ENCODE assay signal across 1 cellular context in the genomic region with DNA sequence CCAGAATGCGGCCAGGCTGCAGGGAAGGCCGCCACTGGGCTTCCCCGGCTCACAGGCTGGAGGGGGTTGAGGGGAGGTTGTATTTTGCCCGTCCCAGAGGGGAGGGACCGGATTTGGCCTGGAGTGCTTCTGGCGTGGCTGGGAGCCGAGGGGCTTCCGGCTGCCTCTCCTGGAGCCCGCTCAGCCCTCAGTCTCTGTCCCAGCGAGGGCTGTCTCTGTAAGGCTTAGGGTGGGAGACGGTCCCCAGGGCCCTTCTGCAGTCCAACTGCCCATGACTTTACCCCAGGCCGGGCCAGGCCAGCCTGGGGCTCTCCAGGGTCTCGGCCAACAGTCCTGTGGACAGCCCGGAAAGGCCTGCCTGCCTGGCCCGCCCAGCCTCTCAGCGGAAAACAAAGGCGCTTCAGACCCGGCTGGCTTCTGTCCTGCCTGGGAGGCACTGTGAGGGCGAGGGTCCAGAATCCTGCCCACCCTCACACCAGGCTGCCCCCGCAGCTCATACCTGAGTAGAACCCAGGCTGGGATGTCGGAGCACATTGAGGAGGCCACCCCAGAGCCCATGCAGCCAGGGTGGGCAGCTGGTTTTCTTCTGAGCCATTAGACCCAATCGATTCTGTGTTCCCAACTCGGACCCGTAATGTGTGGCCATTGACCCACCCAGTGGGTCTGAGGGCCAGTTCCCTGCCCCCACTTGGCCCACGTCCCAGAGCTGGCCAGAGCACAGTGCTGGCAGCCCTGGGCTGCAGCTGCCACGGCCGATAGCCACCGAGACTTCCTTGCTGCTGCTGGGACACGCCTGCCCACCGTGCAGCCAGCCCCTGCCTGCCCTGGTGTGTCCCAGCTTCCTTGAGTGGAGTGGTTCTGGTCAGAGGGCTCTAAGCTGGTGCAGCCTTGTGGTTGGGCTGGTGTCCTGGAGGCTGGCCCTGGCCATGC.
TF ChIP-seq lines count a peak whose summit lies in the region.

No MANE protein-coding gene starts in this region.

TF ChIP-seq in liver, 16 proteins besides CTCF, POLR2A, EP300 and RAD21 (continued from another document):
- TF ChIP-seq, protein P1, sequence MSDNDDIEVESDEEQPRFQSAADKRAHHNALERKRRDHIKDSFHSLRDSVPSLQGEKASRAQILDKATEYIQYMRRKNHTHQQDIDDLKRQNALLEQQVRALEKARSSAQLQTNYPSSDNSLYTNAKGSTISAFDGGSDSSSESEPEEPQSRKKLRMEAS (IDR thresholded peaks at IDR 0.05) = no peak
- TF ChIP-seq TAF1 (conservative IDR thresholded peaks at IDR 0.05) (no peak), GABPA (IDR thresholded peaks at IDR 0.05 in 1 of 2, conservative IDR thresholded peaks at IDR 0.05 in 1 of 2) (no peak), YY1 (IDR thresholded peaks at IDR 0.05) (peak; percentile 85), ATF3 (IDR thresholded peaks at IDR 0.05) (no peak), FOXA1 (IDR thresholded peaks at IDR 0.05) (no peak), JUND (IDR thresholded peaks at IDR 0.05) (no peak), SP1 (IDR thresholded peaks at IDR 0.05) (peak; percentile 60), NR2F2 (IDR thresholded peaks at IDR 0.05) (no peak), RXRA (IDR thresholded peaks at IDR 0.05) (peak; percentile 81 to 87)
- TF ChIP-seq, protein P2, sequence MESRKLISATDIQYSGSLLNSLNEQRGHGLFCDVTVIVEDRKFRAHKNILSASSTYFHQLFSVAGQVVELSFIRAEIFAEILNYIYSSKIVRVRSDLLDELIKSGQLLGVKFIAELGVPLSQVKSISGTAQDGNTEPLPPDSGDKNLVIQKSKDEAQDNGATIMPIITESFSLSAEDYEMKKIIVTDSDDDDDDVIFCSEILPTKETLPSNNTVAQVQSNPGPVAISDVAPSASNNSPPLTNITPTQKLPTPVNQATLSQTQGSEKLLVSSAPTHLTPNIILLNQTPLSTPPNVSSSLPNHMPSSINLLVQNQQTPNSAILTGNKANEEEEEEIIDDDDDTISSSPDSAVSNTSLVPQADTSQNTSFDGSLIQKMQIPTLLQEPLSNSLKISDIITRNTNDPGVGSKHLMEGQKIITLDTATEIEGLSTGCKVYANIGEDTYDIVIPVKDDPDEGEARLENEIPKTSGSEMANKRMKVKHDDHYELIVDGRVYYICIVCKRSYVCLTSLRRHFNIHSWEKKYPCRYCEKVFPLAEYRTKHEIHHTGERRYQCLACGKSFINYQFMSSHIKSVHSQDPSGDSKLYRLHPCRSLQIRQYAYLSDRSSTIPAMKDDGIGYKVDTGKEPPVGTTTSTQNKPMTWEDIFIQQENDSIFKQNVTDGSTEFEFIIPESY (IDR thresholded peaks at IDR 0.05) = no peak
TF ChIP-seq in liver: peak in this region for 6.
